In genomic region chr18:50422286-50422898, GRCh38 we compare ENCODE assay signal across 15 cellular contexts.
"Had no signal": no experiment of that assay in that cellular context is flagged by ENCODE, and none has a peak within 500 bp of the region (broad histone marks: within the 10 kb centered on the region; RNA-seq: fewer than 3 reads in every experiment).

No MANE protein-coding gene starts in this region.

- H3K27ac ChIP-seq: foreskin keratinocyte, left lung, sigmoid colon, skin epidermis had no signal

- H3K4me3 ChIP-seq: left lung, lung, right atrium auricular region, sigmoid colon, skin epidermis had no signal

- ATAC-seq: effector memory CD8-positive, alpha-beta T cell; foreskin keratinocyte; left lung had no signal

- H3K27me3 ChIP-seq: right atrium auricular region had no signal

- DNase-seq: effector memory CD8-positive, alpha-beta T cell; foreskin keratinocyte; hypothalamus; islet precursor cell; left lung; mesenchymal stem cell; naive B cell; sigmoid colon; stimulated activated CD4-positive, alpha-beta T cell treated with anti-CD3 and anti-CD28 coated beads, Interleukin-12 subunit alpha, Interleukin-12 subunit beta, amount 100 ng/mL, for 4 hours; stimulated activated CD4-positive, alpha-beta T cell treated with anti-CD3 and anti-CD28 coated beads, Interleukin-2, amount 100 ng/mL, for 48 hours; stimulated activated naive CD4-positive, alpha-beta T cell treated with Interleukin-2 at 50 U/mL for 16 hours; trophoblast cell had no signal

- H3K4me1 ChIP-seq: foreskin keratinocyte, left lung, right atrium auricular region, sigmoid colon had no signal

- H3K36me3 ChIP-seq: left lung, right atrium auricular region, sigmoid colon had no signal
